In the genomic region with DNA sequence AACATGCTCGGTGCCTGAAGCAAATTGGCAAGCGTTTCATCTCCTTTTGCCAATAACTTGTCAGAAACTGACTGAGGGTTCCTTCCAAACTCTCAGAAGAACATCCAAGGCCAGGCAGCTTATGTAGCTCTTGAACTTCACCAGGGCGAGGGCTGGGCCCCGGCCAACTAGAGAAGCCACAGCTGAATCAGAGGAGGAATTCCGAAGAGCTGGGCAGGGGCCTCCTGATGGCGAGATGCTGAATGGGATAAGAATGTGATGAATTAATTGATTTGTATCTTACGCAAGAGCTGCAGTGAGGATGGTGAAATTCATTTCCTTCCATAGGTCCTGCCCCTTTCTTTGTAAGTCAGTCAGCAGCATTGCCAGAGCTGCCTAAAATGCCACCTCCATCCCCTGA, we compare ENCODE assay signal across 11 cellular contexts.
DNase-seq lines count a peak whose midpoint lies in the region; ATAC-seq and TF ChIP-seq lines count a peak whose summit lies in the region.
"Had no signal": no experiment of that assay in that cellular context is flagged by ENCODE, and none has a peak within 500 bp of the region (broad histone marks: within the 10 kb centered on the region; RNA-seq: fewer than 3 reads in every experiment).

No MANE protein-coding gene starts in this region.

- no peaks in the 10 kb centered on the region for H3K79me2 ChIP-seq in osteoblast (ENCODE audit: insufficient read depth, low read length)

- ATAC-seq in HG02759 (IDR thresholded peaks at IDR 0.05; ENCODE audit: unreplicated experiment) (no peak), GM18505 (IDR thresholded peaks at IDR 0.05; ENCODE audit: unreplicated experiment) (no peak)
- ATAC-seq: activated CD8-positive, alpha-beta memory T cell treated with anti-CD3 and anti-CD28 coated beads, Interleukin-2, amount 10 ng/mL, durations not matched to agents 7 days and 5 days had no signal

- CTCF ChIA-PET in A673 (lab: Charles Lee): no interaction called here

- TF ChIP-seq CTCF in NB4 (IDR thresholded peaks at IDR 0.05; ENCODE audit: low read depth, low read length) (no peak), cardiac fibroblast (IDR thresholded peaks at IDR 0.05; ENCODE audit: low read depth, low read length) (no peak), osteoblast (IDR thresholded peaks at IDR 0.05; ENCODE audit: extremely low read depth, low read depth, low read length) (peak; percentile 7), A673 (conservative IDR thresholded peaks at IDR 0.05; ENCODE audit: low read depth, low read length) (no peak)

- no TSS peak for BruUV-seq in A673 (replicated peaks; lab: Mats Ljungman, UMichigan)

- peaks cover 3% of the 10 kb centered on the region for H3K4me1 ChIP-seq in osteoblast (ENCODE audit: insufficient read depth, low read length)
- no peaks in the 10 kb centered on the region for H3K4me1 ChIP-seq in A673 (ENCODE audit: insufficient read depth, low read length, poor library complexity, severe bottlenecking)

- H4K20me1 ChIP-seq in osteoblast (ENCODE audit: insufficient read depth, low read length): no peaks in the 10 kb centered on the region

- no peak overlapping the region for H3K27ac ChIP-seq in osteoblast (ENCODE audit: low read depth, low read length)
- H3K27ac ChIP-seq in A673 (ENCODE audit: low read depth, low read length, poor library complexity, severe bottlenecking): no peak overlapping the region

- H3K4me3 ChIP-seq in NB4 (ENCODE audit: low read depth, low read length): no peak overlapping the region
- H3K4me3 ChIP-seq in cardiac fibroblast (replicated peaks in 1 of 2; ENCODE audit: low read depth in 2 of 2, low read length in 2 of 2): no peak overlapping the region
- H3K4me3 ChIP-seq in osteoblast (ENCODE audit: insufficient read depth, low read length): no peak overlapping the region
- no peak overlapping the region for H3K4me3 ChIP-seq in A673 (ENCODE audit: low read depth, low read length, poor library complexity, severe bottlenecking)

- no peak overlapping the region for H3K4me2 ChIP-seq in osteoblast (ENCODE audit: insufficient read depth, low read length)

- DNase-seq in GM03348 (ENCODE audit: low spot score) (peak; percentile 92), NB4 (ENCODE audit: low read depth) (peak; percentile 89), cardiac fibroblast (ENCODE audit: low read depth in 2 of 2) (peak; percentile 66 to 75), osteoblast (ENCODE audit: insufficient read length, low spot score, missing footprints) (no peak), RKO (ENCODE audit: low spot score) (no peak), A673 (ENCODE audit: low spot score) (no peak)
- DNase-seq: activated CD8-positive, alpha-beta memory T cell treated with anti-CD3 and anti-CD28 coated beads, Interleukin-2, amount 10 ng/mL, durations not matched to agents 7 days and 5 days; immature natural killer cell; T-helper 2 cell had no signal

- H3K9me3 ChIP-seq in osteoblast (ENCODE audit: low read depth, low read length): no peaks in the 10 kb centered on the region
- no peaks in the 10 kb centered on the region for H3K9me3 ChIP-seq in A673 (ENCODE audit: low read depth, low read length, poor library complexity, severe bottlenecking)

- no peaks in the 10 kb centered on the region for H3K27me3 ChIP-seq in osteoblast (ENCODE audit: insufficient read depth, low read length)
- peaks cover 11% of the 10 kb centered on the region for H3K27me3 ChIP-seq in A673 (replicated peaks; ENCODE audit: insufficient read depth, low read depth, low read length, poor library complexity)

- TF ChIP-seq POLR2A in NB4 (IDR thresholded peaks at IDR 0.05; ENCODE audit: extremely low read depth, insufficient read length) (no peak), GM18505 (IDR thresholded peaks at IDR 0.05; ENCODE audit: borderline replicate concordance, extremely low read depth, insufficient read depth, insufficient read length) (no peak)

- H3K36me3 ChIP-seq in osteoblast (ENCODE audit: insufficient read depth, low read length) (no peaks in the 10 kb centered on the region), A673 (ENCODE audit: insufficient read depth, low read length, poor library complexity, severe bottlenecking) (no peaks in the 10 kb centered on the region)

- intact Hi-C loops in A673 (cut with micrococcal nuclease; ENCODE audit: unreplicated experiment): no loop called here

- H2AFZ ChIP-seq in osteoblast (ENCODE audit: low read length): no peak overlapping the region

- POLR2A ChIA-PET in A673 (lab: Charles Lee; ENCODE audit: low non-redundant PET): no interaction called here

Comparison
In these comparisons a context has a peak if more than half of its experiments do, and no peak if none do; other contexts are left out.
1. DNase-seq: peak in GM03348 (single experiment), NB4 (single experiment) and cardiac fibroblast (2 of 2); none in osteoblast (single experiment), RKO (single experiment) and A673 (single experiment).